8 cellular contexts compared by ENCODE assay signal in genomic region chr14:106170163-106170658, GRCh38.
A peak's percentile ranks its signal among the peaks of the same experiment; 100 is the strongest.
DNase-seq lines count a peak whose midpoint lies in the region; ATAC-seq, FAIRE-seq and TF ChIP-seq lines count a peak whose summit lies in the region.
"Not testable (repeated sequence)": the region's sequence is repeated elsewhere in the genome, so short reads cannot be mapped to it uniquely, and the experiment has no call there.

No MANE protein-coding gene starts in this region.

- not testable (repeated sequence) for H3K27ac Mint-ChIP-seq in activated CD4-positive, alpha-beta memory T cell treated with anti-CD3 and anti-CD28 coated beads for 36 hours; activated naive CD4-positive, alpha-beta T cell treated with anti-CD3 and anti-CD28 coated beads for 36 hours; glutamatergic neuron (ENCODE audit: unreplicated experiment); stimulated activated naive B cell treated with anti-CD40 and anti-IgM and Interleukin-4, amounts not matched to agents 10 μg/mL and 1 μg/mL and 100 μg/mL, for 72 hours

- peaks cover 33% of the 10 kb centered on the region for H3K4me1 Mint-ChIP-seq in activated CD4-positive, alpha-beta memory T cell treated with anti-CD3 and anti-CD28 coated beads for 36 hours (ENCODE audit: low read depth)
- H3K4me1 Mint-ChIP-seq in activated naive CD4-positive, alpha-beta T cell treated with anti-CD3 and anti-CD28 coated beads for 36 hours (ENCODE audit: low read depth), result peaks cover 33% of the 10 kb centered on the region
- not testable (repeated sequence) for H3K4me1 Mint-ChIP-seq in glutamatergic neuron (ENCODE audit: low read depth, unreplicated experiment); stimulated activated naive B cell treated with anti-CD40 and anti-IgM and Interleukin-4, amounts not matched to agents 10 μg/mL and 1 μg/mL and 100 μg/mL, for 72 hours

- POLR2A ChIA-PET in activated CD4-positive, alpha-beta memory T cell treated with anti-CD3 and anti-CD28 coated beads for 36 hours (lab: Charles Lee), result not testable (repeated sequence)

- not testable (repeated sequence) for H3K4me3 Mint-ChIP-seq in activated CD4-positive, alpha-beta memory T cell treated with anti-CD3 and anti-CD28 coated beads for 36 hours; activated naive CD4-positive, alpha-beta T cell treated with anti-CD3 and anti-CD28 coated beads for 36 hours; glutamatergic neuron (ENCODE audit: unreplicated experiment); stimulated activated naive B cell treated with anti-CD40 and anti-IgM and Interleukin-4, amounts not matched to agents 10 μg/mL and 1 μg/mL and 100 μg/mL, for 72 hours

- not testable (repeated sequence) for H4K20me1 ChIP-seq in SU-DHL-6 (ENCODE audit: low read depth, low read length)

- TF ChIP-seq CTCF in D721Med (IDR thresholded peaks at IDR 0.05; ENCODE audit: insufficient read depth, missing control alignments), result peak; percentile 3
- peak; percentile 90 for TF ChIP-seq CTCF in SU-DHL-6 (IDR thresholded peaks at IDR 0.05; ENCODE audit: insufficient read depth, low read length, poor library complexity, severe bottlenecking)
- TF ChIP-seq CTCF in glutamatergic neuron (IDR thresholded peaks at IDR 0.05; ENCODE audit: partially characterized antibody, unreplicated experiment), result peak; percentile 13

- H3K36me3 Mint-ChIP-seq in activated CD4-positive, alpha-beta memory T cell treated with anti-CD3 and anti-CD28 coated beads for 36 hours; activated naive CD4-positive, alpha-beta T cell treated with anti-CD3 and anti-CD28 coated beads for 36 hours (ENCODE audit: low read depth); stimulated activated naive B cell treated with anti-CD40 and anti-IgM and Interleukin-4, amounts not matched to agents 10 μg/mL and 1 μg/mL and 100 μg/mL, for 72 hours: not testable (repeated sequence)
- H3K36me3 Mint-ChIP-seq in glutamatergic neuron (ENCODE audit: unreplicated experiment), result peaks cover 18% of the 10 kb centered on the region

- not testable (repeated sequence) for H3K27me3 Mint-ChIP-seq in activated CD4-positive, alpha-beta memory T cell treated with anti-CD3 and anti-CD28 coated beads for 36 hours; activated naive CD4-positive, alpha-beta T cell treated with anti-CD3 and anti-CD28 coated beads for 36 hours (ENCODE audit: low read depth); glutamatergic neuron (ENCODE audit: unreplicated experiment)
- H3K27me3 Mint-ChIP-seq in stimulated activated naive B cell treated with anti-CD40 and anti-IgM and Interleukin-4, amounts not matched to agents 10 μg/mL and 1 μg/mL and 100 μg/mL, for 72 hours, result peaks cover 18 to 21% of the 10 kb centered on the region in 2 donors

- H3F3A ChIP-seq in SU-DHL-6 (ENCODE audit: insufficient read depth), result not testable (repeated sequence)

- H3K9ac ChIP-seq in SU-DHL-6 (ENCODE audit: low read length), result not testable (repeated sequence)

- H3K79me2 ChIP-seq in SU-DHL-6 (ENCODE audit: insufficient read depth, low read length), result not testable (repeated sequence)

- intact Hi-C loops in activated CD4-positive, alpha-beta memory T cell treated with anti-CD3 and anti-CD28 coated beads for 36 hours (cut with micrococcal nuclease), result loop anchor here (10.0 kb wide), 1 partner anchor 105 kb away; no protein-coding TSS in a partner anchor
- intact Hi-C loops in activated naive CD4-positive, alpha-beta T cell treated with anti-CD3 and anti-CD28 coated beads for 36 hours (cut with micrococcal nuclease), result loop anchor here (10.0 kb wide), 1 partner anchor 245 kb away; no protein-coding TSS in a partner anchor

- not testable (repeated sequence) for H3K9me2 ChIP-seq in SU-DHL-6 (replicated peaks; ENCODE audit: insufficient read depth, low read length)

- not testable (repeated sequence) for H3K27me3 ChIP-seq in SU-DHL-6 (ENCODE audit: low read length)

- H3K4me3 ChIP-seq in SU-DHL-6 (ENCODE audit: insufficient read depth, low read length, poor library complexity, severe bottlenecking), result not testable (repeated sequence)

- in situ Hi-C loops in KBM-7 (cut with MboI; ENCODE audit: low pct_unique_long_range_greater_than_20kb, low sequenced_read_pairs), result not testable (repeated sequence)

- not testable (repeated sequence) for H3K9me3 ChIP-seq in SU-DHL-6 (ENCODE audit: insufficient read depth, low read length)

- H3K9me3 Mint-ChIP-seq in activated CD4-positive, alpha-beta memory T cell treated with anti-CD3 and anti-CD28 coated beads for 36 hours; activated naive CD4-positive, alpha-beta T cell treated with anti-CD3 and anti-CD28 coated beads for 36 hours; stimulated activated naive B cell treated with anti-CD40 and anti-IgM and Interleukin-4, amounts not matched to agents 10 μg/mL and 1 μg/mL and 100 μg/mL, for 72 hours: not testable (repeated sequence)
- H3K9me3 Mint-ChIP-seq in glutamatergic neuron (ENCODE audit: unreplicated experiment), result peaks cover 22% of the 10 kb centered on the region

- CTCF ChIA-PET in activated CD4-positive, alpha-beta memory T cell treated with anti-CD3 and anti-CD28 coated beads for 36 hours (lab: Charles Lee), result interaction anchor here (0.7 to 1.3 kb wide), 10 partner anchors 11 to 225 kb away, joined by 3 to 4 read pairs (median 3); no protein-coding TSS in a partner anchor
- CTCF ChIA-PET in activated naive CD4-positive, alpha-beta T cell treated with anti-CD3 and anti-CD28 coated beads for 36 hours (lab: Charles Lee), result interaction anchor here (1.2 to 5.1 kb wide), 4 partner anchors 16 to 112 kb away, joined by 4 to 27 read pairs (median 6); no protein-coding TSS in a partner anchor

- DNase-seq in D721Med (ENCODE audit: insufficient read length, low spot score); glutamatergic neuron: not testable (repeated sequence)
- peak; percentile 23 for DNase-seq in KBM-7
- peak; percentile 86 for DNase-seq in activated CD4-positive, alpha-beta memory T cell treated with anti-CD3 and anti-CD28 coated beads for 36 hours
- DNase-seq in activated naive CD4-positive, alpha-beta T cell treated with anti-CD3 and anti-CD28 coated beads for 36 hours, result peak; percentile 74
- peak; percentile 72 to 84 (median 78) for DNase-seq in stimulated activated CD4-positive, alpha-beta T cell treated with anti-CD3 and anti-CD28 coated beads, Interleukin-12 subunit alpha, Interleukin-12 subunit beta, amount 100 ng/mL, for 48 hours (ENCODE audit: low read depth in 2 of 3, low spot score in 1 of 3)
- peak; percentile 39 for DNase-seq in stimulated activated naive B cell treated with anti-CD40 and anti-IgM and Interleukin-4, amounts not matched to agents 10 μg/mL and 1 μg/mL and 100 μg/mL, for 72 hours

- H2AFZ ChIP-seq in SU-DHL-6 (ENCODE audit: low read depth, low read length, severe bottlenecking), result not testable (repeated sequence)

- not testable (repeated sequence) for H3K27ac ChIP-seq in SU-DHL-6 (ENCODE audit: low read depth, low read length)

- not testable (repeated sequence) for FAIRE-seq in D721Med (lab: Jason Lieb, UNC)

- not testable (repeated sequence) for ATAC-seq in stimulated activated naive B cell treated with anti-CD40 and anti-IgM and Interleukin-4, amounts not matched to agents 10 μg/mL and 1 μg/mL and 100 μg/mL, for 72 hours (replicated peaks)

- H3K4me2 ChIP-seq in SU-DHL-6 (ENCODE audit: low read depth, low read length, poor library complexity, severe bottlenecking), result not testable (repeated sequence)

- not testable (repeated sequence) for H3K36me3 ChIP-seq in SU-DHL-6 (ENCODE audit: low read length)

Comparison
In these comparisons a context has a peak if more than half of its experiments do, and no peak if none do; other contexts are left out.
1. CTCF ChIP-seq: peak in every context shown above with its lines; median percentile 90 in SU-DHL-6; 13 in glutamatergic neuron; 3 in D721Med.